In the genomic region with DNA sequence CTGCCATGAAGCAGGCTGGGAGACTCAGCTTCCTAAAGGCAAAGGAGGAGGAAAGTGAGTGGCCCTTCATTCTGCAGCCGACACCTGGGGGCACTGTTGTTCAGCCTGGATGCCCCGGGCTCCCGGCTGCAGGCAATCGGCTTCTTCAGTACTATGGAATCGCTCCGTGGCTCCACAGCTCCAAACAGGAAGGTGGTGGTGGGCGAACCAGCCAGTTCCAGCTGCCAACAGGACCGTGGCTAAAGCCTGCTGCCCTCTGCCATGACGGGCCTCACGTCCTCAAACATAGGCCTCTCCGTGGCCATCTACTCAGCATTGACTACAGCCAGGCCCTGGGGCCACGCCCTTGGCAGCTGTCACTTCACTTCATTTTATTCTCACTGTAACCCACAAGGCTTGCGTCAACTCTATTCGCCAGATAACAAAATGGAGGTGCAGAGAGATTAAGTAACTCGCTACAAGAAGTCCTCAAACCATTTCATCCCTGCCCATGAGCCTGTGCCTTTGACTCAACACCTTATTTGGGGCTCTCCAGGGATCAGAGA, we compare ENCODE assay signal across 8 cellular contexts. TPM values are rescaled to one million over a fixed set of nuclear protein-coding genes. Genes with fewer than 3 reads are reported as not detected.
DNase-seq lines count a peak whose midpoint lies in the region; ATAC-seq and TF ChIP-seq lines count a peak whose summit lies in the region.

No MANE protein-coding gene starts in this region.

- peak; percentile 71 for TF ChIP-seq CTCF in BJ (IDR thresholded peaks at IDR 0.05; ENCODE audit: insufficient read depth, low read depth, low read length)
- TF ChIP-seq CTCF in MM.1S (IDR thresholded peaks at IDR 0.05; ENCODE audit: low read length): peak; percentile 85

- peaks cover 5% of the 10 kb centered on the region; the same call in 1 of the 2 replicates for H3K4me1 ChIP-seq in MM.1S (ENCODE audit: low read length)

- no peak overlapping the region for H3K27ac ChIP-seq in MM.1S (ENCODE audit: low read length)

- H3F3A ChIP-seq in MM.1S (ENCODE audit: insufficient read depth, low read length): no peaks in the 10 kb centered on the region

- peaks cover 31% of the 10 kb centered on the region for H3K27me3 ChIP-seq in BJ (ENCODE audit: control insufficient read depth, insufficient read depth, low read length)
- H3K27me3 ChIP-seq in MM.1S (replicated peaks; ENCODE audit: insufficient read depth, low read length): no peaks in the 10 kb centered on the region

- H2AFZ ChIP-seq in MM.1S (ENCODE audit: low read length): peak overlapping the region; percentile 89

- no peak overlapping the region for H3K27ac Mint-ChIP-seq in activated naive CD8-positive, alpha-beta T cell

- H3K4me1 Mint-ChIP-seq in activated naive CD8-positive, alpha-beta T cell (ENCODE audit: low read depth): no peaks in the 10 kb centered on the region

- H3K9ac ChIP-seq in MM.1S (ENCODE audit: low read length): no peak overlapping the region

- no peaks in the 10 kb centered on the region for H3K79me2 ChIP-seq in MM.1S (ENCODE audit: low read length)

- H3K9me3 Mint-ChIP-seq in activated naive CD8-positive, alpha-beta T cell (ENCODE audit: low read depth): peaks cover 3% of the 10 kb centered on the region

- no peak overlapping the region for H3K4me3 ChIP-seq in BJ (ENCODE audit: low read depth, low read length)
- H3K4me3 ChIP-seq in MM.1S (ENCODE audit: low read length): peak overlapping the region; percentile 68

- H3K9me3 ChIP-seq in MM.1S (replicated peaks; ENCODE audit: insufficient read depth, low read length): no peaks in the 10 kb centered on the region

- CTCF ChIA-PET in BJ (lab: Yijun Ruan, JAX): interaction anchor here (0.6 to 2.5 kb wide), 20 partner anchors 9 to 427 kb away, joined by 3 to 13 read pairs (median 4); partner anchors contain the start of genes GRHPR and ZCCHC7

- no peaks in the 10 kb centered on the region for H3K9me2 ChIP-seq in MM.1S (replicated peaks; ENCODE audit: insufficient read depth, low read length)

- POLR2A ChIA-PET in BJ (lab: Charles Lee): no interaction called here

- no peak for DNase-seq in BJ (ENCODE audit: low read depth)
- peak; percentile 49 for DNase-seq in MM.1S
- DNase-seq in SKM-1 treated with dmso at 0.1 percent for 144 hours (lab: John Stamatoyannopoulos, UW; ENCODE audit: unreplicated experiment): peak; percentile 59
- peak; percentile 62 for DNase-seq in iPS DF 4.7 (ENCODE audit: extremely low read depth, low spot score)
- peak; percentile 3 to 41 for DNase-seq in stimulated activated CD4-positive, alpha-beta T cell treated with anti-CD3 and anti-CD28 coated beads, Interleukin-1b, Interleukin-23, amount 100 ng/mL, for 1 hour (ENCODE audit: low read depth in 2 of 2)

- H4K20me1 ChIP-seq in MM.1S (ENCODE audit: insufficient read depth, low read length): no peaks in the 10 kb centered on the region

- H3K36me3 ChIP-seq in BJ (ENCODE audit: control insufficient read depth, insufficient read depth, low read length) (no peaks in the 10 kb centered on the region), MM.1S (replicated peaks; ENCODE audit: insufficient read depth, low read length) (no peaks in the 10 kb centered on the region)

- peak overlapping the region; percentile 95 for H3K4me2 ChIP-seq in MM.1S (ENCODE audit: low read depth, low read length)

- peaks cover 12% of the 10 kb centered on the region for H3K27me3 Mint-ChIP-seq in activated naive CD8-positive, alpha-beta T cell

- peaks cover 5% of the 10 kb centered on the region for H3K36me3 Mint-ChIP-seq in activated naive CD8-positive, alpha-beta T cell

- peak; percentile 30 for ATAC-seq in GM19455 (IDR thresholded peaks at IDR 0.05; ENCODE audit: unreplicated experiment)
- no peak for ATAC-seq in HG03039 (IDR thresholded peaks at IDR 0.05; ENCODE audit: unreplicated experiment)

- peak overlapping the region; percentile 44 for H3K4me3 Mint-ChIP-seq in activated naive CD8-positive, alpha-beta T cell

RNA-seq across cellular contexts. Expression of gene PAX5, which starts 38.1 kb away (rescaled TPM):
- not detected in 2 replicates for polyA plus RNA-seq in BJ (2011; rRNA removed)
- polyA minus RNA-seq in BJ (2011; rRNA and poly(A)+ RNA removed): not detected in 2 replicates
